16 cellular contexts compared by ENCODE assay signal in the genomic region with DNA sequence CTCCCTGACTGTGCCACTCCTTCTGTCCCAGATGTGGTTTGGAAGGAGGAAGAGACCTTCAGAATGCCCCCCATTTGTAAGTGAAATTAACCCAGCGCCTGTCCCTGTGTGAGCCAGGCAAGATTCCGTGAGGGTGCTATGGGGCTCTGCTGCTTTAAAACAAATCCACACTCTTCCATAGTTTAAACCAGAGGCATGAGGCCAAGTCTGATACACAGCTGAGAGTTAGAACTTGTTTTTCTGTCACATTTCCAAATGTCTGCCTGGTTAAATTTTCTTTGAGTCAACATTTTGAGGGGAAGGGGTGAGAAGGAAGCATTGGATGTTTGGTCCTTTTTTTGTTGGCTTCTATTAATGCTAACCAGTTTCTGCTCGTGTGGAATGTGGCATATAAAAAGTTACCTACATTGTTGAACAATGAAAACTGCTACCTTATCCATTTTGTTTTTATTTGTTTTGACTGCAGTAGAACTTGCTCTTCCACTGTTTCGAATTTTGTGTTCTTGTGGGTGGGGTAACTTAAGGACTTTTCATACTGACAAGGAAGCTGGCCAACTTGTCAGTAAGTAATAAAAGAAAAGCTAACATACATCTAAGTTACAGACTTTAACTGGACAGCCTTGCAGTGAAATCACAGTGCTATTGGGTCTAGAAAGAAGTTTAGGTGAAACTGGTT. TPM values are rescaled to one million over a fixed set of nuclear protein-coding genes. Genes with fewer than 3 reads are reported as not detected.
DNase-seq lines count a peak whose midpoint lies in the region; ATAC-seq, FAIRE-seq and TF ChIP-seq lines count a peak whose summit lies in the region.
"Had no signal": no experiment of that assay in that cellular context is flagged by ENCODE, and none has a peak within 500 bp of the region (broad histone marks: within the 10 kb centered on the region; RNA-seq: fewer than 3 reads in every experiment).

No MANE protein-coding gene starts in this region.

- WGBS in stomach, 5 donors = 20 to 30% (median 26%) methylated on average over 4 of the region's 4 CpGs

- H3K9ac ChIP-seq in PC-3 (ENCODE audit: low read length) = no peak overlapping the region

- no peaks in the 10 kb centered on the region for H3K9me2 ChIP-seq in PC-3 (replicated peaks; ENCODE audit: low read length)

- H3K27ac ChIP-seq in PC-3 (ENCODE audit: low read length) = peak overlapping the region; percentile 51
- peak overlapping the region; percentile 25 to 76 (median 68) for H3K27ac ChIP-seq in stomach
- H3K27ac ChIP-seq: SK-N-MC had no signal

- H3K27me3 ChIP-seq in PC-3 (ENCODE audit: low read length) (no peaks in the 10 kb centered on the region), stomach (no peaks in the 10 kb centered on the region)

- no TSS peak for BruUV-seq in PC-3 (replicated peaks; lab: Mats Ljungman, UMichigan)

- DNase-seq in PC-3 (peak; percentile 85), mesothelial cell of epicardium (ENCODE audit: low spot score in 2 of 2, unreplicated experiment in 2 of 2) (no peak), stomach (no peak), KG1 (lab: John Stamatoyannopoulos, UW) (no peak), cerebellum (ENCODE audit: low spot score) (no peak), GM10266 (ENCODE audit: extremely low spot score) (no peak)
- DNase-seq: activated CD4-positive, CD25-positive, alpha-beta regulatory T cell; activated CD8-positive, alpha-beta memory T cell treated with anti-CD3 and anti-CD28 coated beads, Interleukin-2, amount 50 U/mL, for 48 hours; activated naive CD8-positive, alpha-beta T cell treated with anti-CD3 and anti-CD28 coated beads, Interleukin-2, amount 50 U/mL, for 24 hours; CD4-positive, alpha-beta T cell; NCI-H1930; right cardiac atrium; substantia nigra had no signal

- no peak for TF ChIP-seq POLR2A in stomach (IDR thresholded peaks at IDR 0.05)

- no peak overlapping the region for H3K4me3 Mint-ChIP-seq in mesothelial cell of epicardium
- H3K4me3 Mint-ChIP-seq: activated naive CD8-positive, alpha-beta T cell treated with anti-CD3 and anti-CD28 coated beads, Interleukin-2, amount 50 U/mL, for 24 hours; CD4-positive, alpha-beta T cell had no signal

- peak; percentile 64 for ATAC-seq in PC-3
- ATAC-seq: activated naive CD8-positive, alpha-beta T cell treated with anti-CD3 and anti-CD28 coated beads, Interleukin-2, amount 50 U/mL, for 24 hours had no signal

- no peaks in the 10 kb centered on the region for H3K27me3 Mint-ChIP-seq in mesothelial cell of epicardium (ENCODE audit: low read depth)
- H3K27me3 Mint-ChIP-seq: activated naive CD8-positive, alpha-beta T cell treated with anti-CD3 and anti-CD28 coated beads, Interleukin-2, amount 50 U/mL, for 24 hours; CD4-positive, alpha-beta T cell had no signal

- peak overlapping the region; percentile 27; the same call in 1 of the 2 replicates for H3K4me3 ChIP-seq in PC-3 (ENCODE audit: low read length)
- H3K4me3 ChIP-seq in stomach = peak overlapping the region in 1 of 4 donors; percentile 20
- H3K4me3 ChIP-seq: K562, SK-N-MC had no signal

- H3K4me2 ChIP-seq in PC-3 (ENCODE audit: low read length) = peak overlapping the region; percentile 69

- peaks cover 83% of the 10 kb centered on the region for H4K20me1 ChIP-seq in PC-3 (ENCODE audit: low read length)

- TF ChIP-seq EP300 in stomach (IDR thresholded peaks at IDR 0.05) = no peak

- no peak overlapping the region for H2AFZ ChIP-seq in PC-3 (ENCODE audit: low read length)

- TF ChIP-seq CTCF in PC-3 (conservative IDR thresholded peaks at IDR 0.05; ENCODE audit: low read depth, low read length) = no peak
- TF ChIP-seq CTCF in mesothelial cell of epicardium (IDR thresholded peaks at IDR 0.05; ENCODE audit: unreplicated experiment) = no peak
- TF ChIP-seq CTCF in stomach (IDR thresholded peaks at IDR 0.05) = no peak
- TF ChIP-seq CTCF in GM10266 (IDR thresholded peaks at IDR 0.05; ENCODE audit: control insufficient read depth, insufficient read depth, low read depth, missing control alignments) = no peak

- H3K4me1 ChIP-seq in PC-3 (ENCODE audit: insufficient read depth, low read length) = peaks cover 44% of the 10 kb centered on the region
- peaks cover 60 to 97% (median 80%) of the 10 kb centered on the region in 4 donors for H3K4me1 ChIP-seq in stomach

- H3K9me3 ChIP-seq in PC-3 (ENCODE audit: low read length) (no peaks in the 10 kb centered on the region), stomach (no peaks in the 10 kb centered on the region)

- H3K36me3 Mint-ChIP-seq in mesothelial cell of epicardium = no peaks in the 10 kb centered on the region

- CTCF ChIA-PET in PC-3 (lab: Charles Lee) = interaction anchor here (0.7 kb wide), 1 partner anchor 9 kb away, joined by 4 read pairs; no protein-coding TSS in a partner anchor

- H3K79me2 ChIP-seq in PC-3 (ENCODE audit: low read length) = peaks cover 99% of the 10 kb centered on the region

- intact Hi-C loops in PC-3 (cut with micrococcal nuclease) (no loop called here), stomach (cut with DNase I; ENCODE audit: low total_unique reads) (no loop called here)

- peak; percentile 5 for FAIRE-seq in colon (lab: Jason Lieb, UNC)
- FAIRE-seq: K562 had no signal

- POLR2A ChIA-PET in PC-3 (lab: Charles Lee; ENCODE audit: unreplicated experiment) = interaction anchor here (0.6 to 0.7 kb wide), 2 partner anchors 16 to 144 kb away, joined by 3 to 5 read pairs; no protein-coding TSS in a partner anchor

- peaks cover 16% of the 10 kb centered on the region for H3K4me1 Mint-ChIP-seq in mesothelial cell of epicardium

- peaks cover 5% of the 10 kb centered on the region for H3F3A ChIP-seq in PC-3 (ENCODE audit: low read length, unreplicated experiment)

- H3K36me3 ChIP-seq in PC-3 (ENCODE audit: low read depth, low read length) (peaks cover 62% of the 10 kb centered on the region), stomach (peaks cover 3 to 24% (median 11%) of the 10 kb centered on the region in 4 donors)

- peak overlapping the region; percentile 11 for H3K27ac Mint-ChIP-seq in mesothelial cell of epicardium
- H3K27ac Mint-ChIP-seq: activated naive CD8-positive, alpha-beta T cell treated with anti-CD3 and anti-CD28 coated beads, Interleukin-2, amount 50 U/mL, for 24 hours; CD4-positive, alpha-beta T cell had no signal

- H3K9me3 Mint-ChIP-seq in mesothelial cell of epicardium = no peaks in the 10 kb centered on the region
- H3K9me3 Mint-ChIP-seq: activated naive CD8-positive, alpha-beta T cell treated with anti-CD3 and anti-CD28 coated beads, Interleukin-2, amount 50 U/mL, for 24 hours; CD4-positive, alpha-beta T cell had no signal

RNA-seq across cellular contexts. Expression of a gene that starts 12.9 kb away (rescaled TPM):
- 31.1 and 37.3 TPM in 2 replicates for total RNA-seq in PC-3 (2014; rRNA removed)
- total RNA-seq in mesothelial cell of epicardium = 11.0 to 11.8 TPM (median 11.1 TPM) in 3 replicates
- 100 to 1,000 TPM in 1 of 5 donors, 10 to 100 TPM in 4; 48.3 to 215 (median 79.9) TPM for total RNA-seq in stomach
- 10 to 100 TPM in 2 of 3 donors, 1 to 10 TPM in 1; 8.4 to 14.2 (median 13.7) TPM for polyA plus RNA-seq in stomach
- 137 TPM for total RNA-seq in cerebellum
